In the genomic region with DNA sequence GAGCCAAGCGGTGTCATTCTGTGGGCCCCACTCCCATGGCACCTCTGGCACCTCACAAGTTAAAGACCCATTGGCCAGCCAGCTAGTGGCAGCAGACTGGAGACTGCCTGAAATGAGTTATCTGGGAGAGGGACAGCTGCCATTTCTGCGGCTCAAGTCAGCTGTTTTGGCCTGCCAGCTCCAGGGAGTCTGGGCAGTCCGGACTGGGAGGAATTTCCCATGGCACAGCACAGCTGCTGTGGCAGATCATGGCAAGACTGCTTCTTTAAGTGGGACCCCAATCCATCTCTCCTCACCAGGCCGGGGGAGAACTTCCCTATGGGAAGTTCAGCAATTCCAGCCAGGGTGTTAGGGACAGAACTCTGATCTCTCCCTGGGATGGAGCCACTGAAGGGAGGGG, we compare ENCODE assay signal across 16 cellular contexts.
DNase-seq lines count a peak whose midpoint lies in the region; FAIRE-seq lines count a peak whose summit lies in the region.
"Had no signal": no experiment of that assay in that cellular context is flagged by ENCODE, and none has a peak within 500 bp of the region (broad histone marks: within the 10 kb centered on the region; RNA-seq: fewer than 3 reads in every experiment).

No MANE protein-coding gene starts in this region.

- H3K27me3 ChIP-seq in SJCRH30 (no peaks in the 10 kb centered on the region), mesenchymal stem cell (ENCODE audit: control insufficient read depth in 1 of 2, insufficient read depth in 1 of 2, low read length in 2 of 2) (no peaks in the 10 kb centered on the region), neuronal stem cell (ENCODE audit: control insufficient read depth in 3 of 3, insufficient read depth in 3 of 3, low read depth in 1 of 3, low read length in 3 of 3) (no peaks in the 10 kb centered on the region), HAP-1 (ENCODE audit: low read depth) (no peaks in the 10 kb centered on the region)
- H3K27me3 ChIP-seq: BLaER1 treated with 17β-estradiol and CSF1 and Interleukin-3, amounts not matched to agents 10 nM and 100 nM had no signal

- no peaks in the 10 kb centered on the region for H3K9me3 ChIP-seq in SJCRH30 (replicated peaks)
- H3K9me3 ChIP-seq in mesenchymal stem cell (ENCODE audit: control insufficient read depth, low read length): no peaks in the 10 kb centered on the region
- peaks cover 10 to 40% of the 10 kb centered on the region in 2 donors for H3K9me3 ChIP-seq in neuronal stem cell (replicated peaks in 1 of 2; ENCODE audit: control insufficient read depth in 2 of 2, insufficient read depth in 1 of 2, low read depth in 1 of 2, low read length in 2 of 2)
- peaks cover 3% of the 10 kb centered on the region for H3K9me3 ChIP-seq in HAP-1

- H2BK12ac ChIP-seq in mesenchymal stem cell (ENCODE audit: low read length in 2 of 2): no peak overlapping the region
- H2BK12ac ChIP-seq in neuronal stem cell (ENCODE audit: low read length): peak overlapping the region; percentile 52

- H2BK15ac ChIP-seq in mesenchymal stem cell (ENCODE audit: low read depth, poor library complexity, severe bottlenecking) (no peak overlapping the region), neuronal stem cell (ENCODE audit: low read length) (peak overlapping the region; percentile 60)

- H3K4me2 ChIP-seq in mesenchymal stem cell (ENCODE audit: low read length, poor library complexity, severe bottlenecking): no peak overlapping the region
- no peak overlapping the region for H3K4me2 ChIP-seq in neuronal stem cell (ENCODE audit: insufficient read depth, low read length, poor library complexity, severe bottlenecking)
- H3K4me2 ChIP-seq: BLaER1 treated with 17β-estradiol and CSF1 and Interleukin-3, amounts not matched to agents 10 nM and 100 nM; GM23338 had no signal

- no peak for FAIRE-seq in HTR-8/SVneo (lab: Jason Lieb, UNC)
- FAIRE-seq: GM12892, GM18507 had no signal

- H3K4ac ChIP-seq in mesenchymal stem cell (ENCODE audit: low read depth in 1 of 2, low read length in 2 of 2): no peak overlapping the region
- H3K4ac ChIP-seq in neuronal stem cell (ENCODE audit: low read length): no peak overlapping the region

- H3K36me3 ChIP-seq in SJCRH30: no peaks in the 10 kb centered on the region
- no peaks in the 10 kb centered on the region for H3K36me3 ChIP-seq in mesenchymal stem cell (ENCODE audit: control insufficient read depth in 1 of 2, insufficient read depth in 2 of 2, low read depth in 1 of 2, low read length in 2 of 2)
- H3K36me3 ChIP-seq in neuronal stem cell (replicated peaks in 1 of 2; ENCODE audit: control insufficient read depth in 2 of 2, insufficient read depth in 2 of 2, low read length in 2 of 2): peaks cover 0 to 12% of the 10 kb centered on the region in 2 donors
- peaks cover 9% of the 10 kb centered on the region; the same call in 1 of the 2 replicates for H3K36me3 ChIP-seq in HAP-1 (replicated peaks)
- H3K36me3 ChIP-seq: BLaER1 treated with 17β-estradiol and CSF1 and Interleukin-3, amounts not matched to agents 10 nM and 100 nM had no signal

- H3K9ac ChIP-seq in mesenchymal stem cell (ENCODE audit: low read length) (no peak overlapping the region), neuronal stem cell (ENCODE audit: low read depth, low read length, poor library complexity) (no peak overlapping the region)
- H3K9ac ChIP-seq: BLaER1 treated with 17β-estradiol and CSF1 and Interleukin-3, amounts not matched to agents 10 nM and 100 nM had no signal

- H4K91ac ChIP-seq in mesenchymal stem cell (ENCODE audit: low read length) (peak overlapping the region; percentile 59), neuronal stem cell (ENCODE audit: low read depth, low read length, poor library complexity) (peak overlapping the region; percentile 64)

- H2BK5ac ChIP-seq in mesenchymal stem cell (ENCODE audit: low read depth, low read length, poor library complexity, severe bottlenecking) (no peak overlapping the region), neuronal stem cell (ENCODE audit: low read length) (peak overlapping the region; percentile 96)

- H3K27ac ChIP-seq in SJCRH30 (no peak overlapping the region), mesenchymal stem cell (ENCODE audit: low read length, poor library complexity, severe bottlenecking) (no peak overlapping the region), neuronal stem cell (replicated peaks; ENCODE audit: low read length) (peak overlapping the region; percentile 86)
- H3K27ac ChIP-seq: BLaER1 treated with 17β-estradiol and CSF1 and Interleukin-3, amounts not matched to agents 10 nM and 100 nM had no signal

- H3K4me3 ChIP-seq in SJCRH30 (no peak overlapping the region), mesenchymal stem cell (ENCODE audit: insufficient read depth in 1 of 2, low read depth in 1 of 2, low read length in 2 of 2) (no peak overlapping the region), neuronal stem cell (ENCODE audit: low read length in 2 of 2) (no peak overlapping the region), HAP-1 (no peak overlapping the region)
- H3K4me3 ChIP-seq: BLaER1 treated with 17β-estradiol and CSF1 and Interleukin-3, amounts not matched to agents 10 nM and 100 nM; GM23338 had no signal

- no peak overlapping the region for H3K14ac ChIP-seq in mesenchymal stem cell (ENCODE audit: low read length in 2 of 2)
- H3K14ac ChIP-seq in neuronal stem cell (ENCODE audit: low read length): no peak overlapping the region

- in situ Hi-C loops in HAP-1 (cut with MboI; ENCODE audit: low sequenced_read_pairs): no loop called here

- WGBS in mesenchymal stem cell: 94% methylated on average over 4 of the region's 4 CpGs
- no CpG with 5 or more reads among the region's 4 CpGs for WGBS in neuronal stem cell (ENCODE audit: extremely low coverage in 2 of 2, insufficient read length in 2 of 2, insufficient replicate concordance in 1 of 2), 2 donors

- H3K4me1 ChIP-seq in SJCRH30 (0 out of 2 replicates have a peak, but pooled peaks cover 3% of the 10 kb centered on the region), mesenchymal stem cell (ENCODE audit: control insufficient read depth, insufficient read depth, low read depth, low read length) (no peaks in the 10 kb centered on the region), neuronal stem cell (ENCODE audit: control insufficient read depth in 2 of 2, insufficient read depth in 1 of 2, low read depth in 1 of 2, low read length in 2 of 2) (peaks cover 8 to 20% of the 10 kb centered on the region in 2 donors), HAP-1 (peaks cover 20% of the 10 kb centered on the region)
- H3K4me1 ChIP-seq: BLaER1 treated with 17β-estradiol and CSF1 and Interleukin-3, amounts not matched to agents 10 nM and 100 nM had no signal

- H2AK5ac ChIP-seq in mesenchymal stem cell (ENCODE audit: low read length, severe bottlenecking) (no peak overlapping the region), neuronal stem cell (ENCODE audit: low read depth, low read length) (peak overlapping the region; percentile 98)

- H3K79me1 ChIP-seq in mesenchymal stem cell (replicated peaks; ENCODE audit: low read length, poor library complexity, severe bottlenecking) (no peaks in the 10 kb centered on the region), neuronal stem cell (ENCODE audit: low read depth, low read length) (peaks cover 5% of the 10 kb centered on the region)

- H2AFZ ChIP-seq in mesenchymal stem cell (ENCODE audit: low read depth, low read length) (no peak overlapping the region), neuronal stem cell (ENCODE audit: low read length) (no peak overlapping the region)
- H2AFZ ChIP-seq: GM23338 had no signal

- H2BK120ac ChIP-seq in mesenchymal stem cell (ENCODE audit: low read depth, low read length): no peak overlapping the region
- peak overlapping the region; percentile 64 for H2BK120ac ChIP-seq in neuronal stem cell (ENCODE audit: low read depth, low read length)

- DNase-seq in SJCRH30 (peak; percentile 34 to 51), mesenchymal stem cell (no peak), neuronal stem cell (ENCODE audit: low spot score) (no peak), HAP-1 (ENCODE audit: low spot score in 2 of 2) (no peak), RPMI8226 (no peak), HTR-8/SVneo (ENCODE audit: insufficient read length, low spot score) (no peak)
- DNase-seq: CD8-positive, alpha-beta memory T cell; COR-L47; DMS153; DMS79; GDM1; H7 had no signal

- H3K18ac ChIP-seq in mesenchymal stem cell (ENCODE audit: low read depth in 1 of 2, low read length in 2 of 2) (no peak overlapping the region), neuronal stem cell (ENCODE audit: low read length) (peak overlapping the region; percentile 94)

- H4K8ac ChIP-seq in mesenchymal stem cell (ENCODE audit: low read length) (peak overlapping the region; percentile 24), neuronal stem cell (ENCODE audit: low read depth, low read length) (no peak overlapping the region)

- H3K23ac ChIP-seq in mesenchymal stem cell (ENCODE audit: low read length in 2 of 2) (no peak overlapping the region), neuronal stem cell (ENCODE audit: low read depth, low read length, poor library complexity) (no peak overlapping the region)

Comparison
In these comparisons a context has a peak if more than half of its experiments do, and no peak if none do; other contexts are left out.
1. DNase-seq: peak in SJCRH30 (2 of 2); none in mesenchymal stem cell (single experiment), neuronal stem cell (single experiment), HAP-1 (0 of 2), RPMI8226 (single experiment) and HTR-8/SVneo (single experiment).